Comparison of ENCODE assay signal across 8 cellular contexts in genomic region chr11:18632841-18633240, GRCh38. TPM values are rescaled to one million over a fixed set of nuclear protein-coding genes. Genes with fewer than 3 reads are reported as not detected.
A peak's percentile ranks its signal among the peaks of the same experiment; 100 is the strongest.
DNase-seq lines count a peak whose midpoint lies in the region; ATAC-seq and TF ChIP-seq lines count a peak whose summit lies in the region.

No MANE protein-coding gene starts in this region.

- H3K36me3 Mint-ChIP-seq in CD4-positive, alpha-beta T cell (ENCODE audit: low read depth) = peaks cover 31% of the 10 kb centered on the region
- H3K36me3 Mint-ChIP-seq in natural killer cell treated with Interleukin-12 subunit alpha and Interleukin-12 subunit beta and Interleukin-15 and Interleukin-18, amount 100 ng/mL, for 72 hours = peaks cover 4% of the 10 kb centered on the region

- H3K4me1 ChIP-seq in colonic mucosa = peaks cover 6% of the 10 kb centered on the region

- intact Hi-C loops in CD4-positive, alpha-beta T cell (cut with DNase I, micrococcal nuclease) = loop anchor here (1.0 to 10.0 kb wide), 8 partner anchors 39 to 1558 kb away; partner anchors contain the start of genes GTF2H1 (in 1 of the 2), HPS5 (in 1 of the 2), LDHA (in 1 of the 2) and RPS13 (in 1 of the 2)
- intact Hi-C loops in colonic mucosa (cut with DNase I) = loop anchor here (10.0 kb wide), 1 partner anchor 48 kb away; the partner anchor contains the start of gene UEVLD
- intact Hi-C loops in lower leg skin (cut with DNase I; ENCODE audit: low total_unique reads) = no loop called here

- CTCF ChIA-PET in CD4-positive, alpha-beta T cell (lab: Charles Lee) = interaction anchor here (0.5 to 1.5 kb wide), 3 partner anchors 18 to 101 kb away, joined by 3 to 6 read pairs (median 3); no protein-coding TSS in a partner anchor

- H3K27me3 Mint-ChIP-seq in CD4-positive, alpha-beta T cell = no peaks in the 10 kb centered on the region
- H3K27me3 Mint-ChIP-seq in natural killer cell treated with Interleukin-12 subunit alpha and Interleukin-12 subunit beta and Interleukin-15 and Interleukin-18, amount 100 ng/mL, for 72 hours = peaks cover 0 to 2% of the 10 kb centered on the region in 2 donors

- peak overlapping the region; percentile 96 for H3K4me3 Mint-ChIP-seq in CD4-positive, alpha-beta T cell
- H3K4me3 Mint-ChIP-seq in natural killer cell treated with Interleukin-12 subunit alpha and Interleukin-12 subunit beta and Interleukin-15 and Interleukin-18, amount 100 ng/mL, for 72 hours = peak overlapping the region; percentile 98

- WGBS in lower leg skin, 2 donors = 43 to 45% methylated on average over 2 of the region's 2 CpGs

- H3K36me3 ChIP-seq in colonic mucosa = no peaks in the 10 kb centered on the region

- no peak for DNase-seq in CD4-positive, alpha-beta T cell
- DNase-seq in LNCaP clone FGC (ENCODE audit: low read depth) (no peak), colonic mucosa (no peak), AG20443 (ENCODE audit: low spot score) (no peak), MV-4-11 (lab: John Stamatoyannopoulos, UW) (no peak), lower leg skin (ENCODE audit: low spot score in 2 of 2) (no peak), NCI-H1048 (lab: John Stamatoyannopoulos, UW) (no peak)
- no peak for DNase-seq in natural killer cell treated with Interleukin-12 subunit alpha and Interleukin-12 subunit beta and Interleukin-15 and Interleukin-18, amount 100 ng/mL, for 72 hours (ENCODE audit: low spot score)

- TF ChIP-seq CTCF in CD4-positive, alpha-beta T cell (IDR thresholded peaks at IDR 0.05) = no peak
- no peak for TF ChIP-seq CTCF in LNCaP clone FGC (IDR thresholded peaks at IDR 0.05; ENCODE audit: control insufficient read depth, extremely low read depth, insufficient read depth)
- no peak for TF ChIP-seq CTCF in colonic mucosa (IDR thresholded peaks at IDR 0.05)
- TF ChIP-seq CTCF in lower leg skin (IDR thresholded peaks at IDR 0.05) = no peak

- POLR2A ChIA-PET in CD4-positive, alpha-beta T cell (lab: Charles Lee) = interaction anchor here (0.8 to 5.2 kb wide), 10 partner anchors 14 to 236 kb away, joined by 3 to 54 read pairs (median 12); partner anchors contain the start of genes TSG101 and UEVLD

- no peak for ATAC-seq in CD4-positive, alpha-beta T cell (ENCODE audit: poor library complexity)
- no peak for ATAC-seq in natural killer cell treated with Interleukin-12 subunit alpha and Interleukin-12 subunit beta and Interleukin-15 and Interleukin-18, amount 100 ng/mL, for 72 hours

- peaks cover 48% of the 10 kb centered on the region for H3K4me1 Mint-ChIP-seq in CD4-positive, alpha-beta T cell (ENCODE audit: low read depth)
- H3K4me1 Mint-ChIP-seq in natural killer cell treated with Interleukin-12 subunit alpha and Interleukin-12 subunit beta and Interleukin-15 and Interleukin-18, amount 100 ng/mL, for 72 hours (ENCODE audit: low read depth in 2 of 2) = peaks cover 29 to 47% of the 10 kb centered on the region in 2 donors

- TF ChIP-seq POLR2A in lower leg skin (IDR thresholded peaks at IDR 0.05) = no peak

- H3K27me3 ChIP-seq in CD4-positive, alpha-beta T cell (ENCODE audit: control insufficient read depth, insufficient read depth, low read length) = no peaks in the 10 kb centered on the region
- no peaks in the 10 kb centered on the region for H3K27me3 ChIP-seq in colonic mucosa

- H3K27ac ChIP-seq in CD4-positive, alpha-beta T cell (ENCODE audit: low read depth, low read length) = no peak overlapping the region
- no peak overlapping the region for H3K27ac ChIP-seq in colonic mucosa

- no peaks in the 10 kb centered on the region for H3K9me3 Mint-ChIP-seq in CD4-positive, alpha-beta T cell
- no peaks in the 10 kb centered on the region for H3K9me3 Mint-ChIP-seq in natural killer cell treated with Interleukin-12 subunit alpha and Interleukin-12 subunit beta and Interleukin-15 and Interleukin-18, amount 100 ng/mL, for 72 hours

- peak overlapping the region; percentile 97 for H3K27ac Mint-ChIP-seq in CD4-positive, alpha-beta T cell
- peak overlapping the region; percentile 98 to 99 for H3K27ac Mint-ChIP-seq in natural killer cell treated with Interleukin-12 subunit alpha and Interleukin-12 subunit beta and Interleukin-15 and Interleukin-18, amount 100 ng/mL, for 72 hours

- peak overlapping the region; percentile 99 for H3K4me3 ChIP-seq in LNCaP clone FGC (ENCODE audit: low read depth, low read length)
- peak overlapping the region; percentile 80 for H3K4me3 ChIP-seq in colonic mucosa
- H3K4me3 ChIP-seq in lower leg skin (ENCODE audit: low read depth, poor library complexity, severe bottlenecking) = no peak overlapping the region

- H3K9ac ChIP-seq in colonic mucosa (ENCODE audit: low read depth in 2 of 2, low read length in 2 of 2) = no peak overlapping the region

- H3K9me3 ChIP-seq in CD4-positive, alpha-beta T cell (ENCODE audit: control insufficient read depth, low read length) = no peaks in the 10 kb centered on the region
- H3K9me3 ChIP-seq in colonic mucosa = no peaks in the 10 kb centered on the region

RNA-seq across cellular contexts. Expression of gene SPTY2D1, which starts 1.3 kb away (rescaled TPM):
- 10 to 100 TPM; 58.7 to 66.0 TPM for total RNA-seq in CD4-positive, alpha-beta T cell
- total RNA-seq in colonic mucosa (10 to 100 TPM; 21.9 to 22.6 TPM), lower leg skin (10 to 100 TPM; 15.8 to 25.4 (median 19.7) TPM)
- total RNA-seq in natural killer cell treated with Interleukin-12 subunit alpha and Interleukin-12 subunit beta and Interleukin-15 and Interleukin-18, amount 100 ng/mL, for 72 hours = 10 to 100 TPM; 28.8 to 33.4 TPM

RNA-seq across cellular contexts. Expression of gene MISFA, which starts 33.3 kb away (rescaled TPM):
- total RNA-seq in CD4-positive, alpha-beta T cell = under 1 TPM in 1 of 2 experiments, not detected in 1; 0.56 TPM
- total RNA-seq in colonic mucosa = 1 to 10 TPM; 1.8 to 2.5 TPM
- total RNA-seq in natural killer cell treated with Interleukin-12 subunit alpha and Interleukin-12 subunit beta and Interleukin-15 and Interleukin-18, amount 100 ng/mL, for 72 hours = 1 to 10 TPM; 3.2 to 3.3 TPM
- total RNA-seq in lower leg skin = 1 to 10 TPM in 3 of 4 donors, not detected in 1; 1.3 to 2.8 (median 2.1) TPM

RNA-seq across cellular contexts. Expression of gene UEVLD, which starts 44.3 kb away (rescaled TPM):
- total RNA-seq in CD4-positive, alpha-beta T cell = 1 to 10 TPM; 1.5 to 2.9 TPM
- 10 to 100 TPM; 29.2 to 46.6 TPM for total RNA-seq in colonic mucosa
- 10 to 100 TPM; 18.8 to 38.8 TPM for total RNA-seq in natural killer cell treated with Interleukin-12 subunit alpha and Interleukin-12 subunit beta and Interleukin-15 and Interleukin-18, amount 100 ng/mL, for 72 hours
- 10 to 100 TPM; 21.4 to 50.2 (median 31.3) TPM for total RNA-seq in lower leg skin

Comparison
In these comparisons a context has a peak if more than half of its experiments do, and no peak if none do; other contexts are left out.
1. RNA of gene UEVLD, which starts 44.3 kb away (total RNA-seq): 29.2 to 46.6 TPM in colonic mucosa, 18.8 to 38.8 TPM in natural killer cell treated with Interleukin-12 subunit alpha and Interleukin-12 subunit beta and Interleukin-15 and Interleukin-18, amount 100 ng/mL, for 72 hours and 21.4 to 50.2 TPM in lower leg skin; 1.5 to 2.9 TPM in CD4-positive, alpha-beta T cell; every median in the first group is over 4 times any median in the second.